30 cellular contexts compared by ENCODE assay signal in genomic region chr20:21956591-21956990, GRCh38.
DNase-seq lines count a peak whose midpoint lies in the region; ATAC-seq, FAIRE-seq and TF ChIP-seq lines count a peak whose summit lies in the region.
"Had no signal": no experiment of that assay in that cellular context is flagged by ENCODE, and none has a peak within 500 bp of the region (broad histone marks: within the 10 kb centered on the region; RNA-seq: fewer than 3 reads in every experiment).

No MANE protein-coding gene starts in this region.

- POLR2A ChIA-PET in HEK293 (lab: Yijun Ruan, JAX): no interaction called here

- no peak overlapping the region for H3K27ac ChIP-seq in left ventricle myocardium inferior (replicated peaks)
- no peak overlapping the region for H3K27ac ChIP-seq in HEK293 (ENCODE audit: extremely low read depth, low read depth, low read length)
- H3K27ac ChIP-seq: 22Rv1; A549; BLaER1; BLaER1 treated with 17β-estradiol and CSF1 and Interleukin-3, amounts not matched to agents 10 nM and 100 nM; C4-2B had no signal

- H3K9me3 ChIP-seq in left ventricle myocardium inferior (replicated peaks) (peaks cover 64% of the 10 kb centered on the region), HEK293 (ENCODE audit: control insufficient read depth, insufficient read depth, low read depth, low read length) (no peaks in the 10 kb centered on the region)
- H3K9me3 ChIP-seq: A549, BE2C, Caco-2 had no signal

- FAIRE-seq in D721Med (lab: Jason Lieb, UNC): no peak
- FAIRE-seq: A204.1, A549 had no signal

- CTCF ChIA-PET in HEK293 (lab: Yijun Ruan, JAX): no interaction called here

- H3K4me3 ChIP-seq in left ventricle myocardium inferior: no peak overlapping the region
- H3K4me3 ChIP-seq in HEK293 (ENCODE audit: low read depth, low read length): no peak overlapping the region
- H3K4me3 ChIP-seq: A549; BLaER1; BLaER1 treated with 17β-estradiol and CSF1 and Interleukin-3, amounts not matched to agents 10 nM and 100 nM had no signal

- ATAC-seq in Right ventricle myocardium inferior: no peak
- ATAC-seq: CD8-positive, alpha-beta T cell had no signal

- DNase-seq in Right ventricle myocardium inferior (ENCODE audit: missing footprints) (peak; percentile 25), left ventricle myocardium inferior (no peak), D721Med (ENCODE audit: insufficient read length, low spot score) (no peak)
- DNase-seq: 8988T; ACHN; AML-193; BE2C; C1 segment of cervical spinal cord; Caco-2; Calu3; CD4-positive, alpha-beta memory T cell; CD4-positive, alpha-beta T cell; CD4-positive, CD25-positive, alpha-beta regulatory T cell; CD8-positive, alpha-beta memory T cell; CD8-positive, alpha-beta T cell; COR-L47; DMS 273 treated with DMSO at 0.1 percent for 48 hours; DMS153; DMS53; DMS79; DMS79 treated with DMSO at 0.1 percent for 48 hours; DND-41; EL had no signal

- intact Hi-C loops in Right ventricle myocardium inferior (cut with DNase I) (no loop called here), left ventricle myocardium inferior (cut with micrococcal nuclease) (no loop called here)

- TF ChIP-seq CTCF in left ventricle myocardium inferior (IDR thresholded peaks at IDR 0.05; ENCODE audit: borderline replicate concordance): no peak
- no peak for TF ChIP-seq CTCF in HEK293 (tag by site-specific recombination; IDR thresholded peaks at IDR 0.05)
- TF ChIP-seq CTCF in D721Med (IDR thresholded peaks at IDR 0.05; ENCODE audit: insufficient read depth, missing control alignments): no peak

- H3K36me3 ChIP-seq in left ventricle myocardium inferior (no peaks in the 10 kb centered on the region), HEK293 (ENCODE audit: control insufficient read depth in 2 of 2, insufficient read depth in 1 of 2, low read length in 2 of 2) (no peaks in the 10 kb centered on the region)
- H3K36me3 ChIP-seq: BE2C; BLaER1; BLaER1 treated with 17β-estradiol and CSF1 and Interleukin-3, amounts not matched to agents 10 nM and 100 nM had no signal

- no peaks in the 10 kb centered on the region for H3K4me1 ChIP-seq in left ventricle myocardium inferior
- H3K4me1 ChIP-seq in HEK293 (ENCODE audit: control insufficient read depth, insufficient read depth, low read length): no peaks in the 10 kb centered on the region
- H3K4me1 ChIP-seq: A549; BE2C; BLaER1; BLaER1 treated with 17β-estradiol and CSF1 and Interleukin-3, amounts not matched to agents 10 nM and 100 nM; Caco-2 had no signal

- H3K27me3 ChIP-seq in left ventricle myocardium inferior (ENCODE audit: low read depth): no peaks in the 10 kb centered on the region
- H3K27me3 ChIP-seq: BE2C; BLaER1; BLaER1 treated with 17β-estradiol and CSF1 and Interleukin-3, amounts not matched to agents 10 nM and 100 nM had no signal

TF ChIP-seq in HEK293, 187 proteins besides CTCF, POLR2A, EP300 and RAD21:
- TF ChIP-seq ZEB2 (tag by site-specific recombination; IDR thresholded peaks at IDR 0.05): no peak
- TF ChIP-seq SCRT1 (tag by site-specific recombination; IDR thresholded peaks at IDR 0.05; ENCODE audit: borderline replicate concordance): peak; percentile 58; the same call in 1 of the 2 replicates
- TF ChIP-seq SCRT2 (tag by site-specific recombination; IDR thresholded peaks at IDR 0.05): peak; percentile 57
